ENCODE assay signal across 8 cellular contexts in genomic region chr16:67843343-67843765, GRCh38. TPM values are rescaled to one million over a fixed set of nuclear protein-coding genes. Genes with fewer than 3 reads are reported as not detected.
DNase-seq lines count a peak whose midpoint lies in the region; ATAC-seq and TF ChIP-seq lines count a peak whose summit lies in the region.

No MANE protein-coding gene starts in this region.

- peak overlapping the region; percentile 91 for H3K9ac ChIP-seq in fibroblast of lung (ENCODE audit: insufficient read depth, low read length)

- H3K27ac ChIP-seq in RWPE2 (ENCODE audit: poor library complexity, severe bottlenecking) (peak overlapping the region; percentile 74), fibroblast of lung (ENCODE audit: insufficient read depth, low read length) (peak overlapping the region; percentile 97), sigmoid colon (peak overlapping the region; percentile 96 to 99 (median 99))

- peak overlapping the region; percentile 74 for H3K4me3 ChIP-seq in GM08714 (ENCODE audit: low read length)
- peak overlapping the region; percentile 99 for H3K4me3 ChIP-seq in RWPE2 (ENCODE audit: severe bottlenecking)
- H3K4me3 ChIP-seq in fibroblast of lung (replicated peaks in 1 of 4; ENCODE audit: control extremely low read depth in 1 of 4, insufficient read depth in 1 of 4, low read depth in 3 of 4, low read length in 4 of 4): peak overlapping the region; percentile 65 to 94 (median 83)
- peak overlapping the region; percentile 61 to 94 (median 78) for H3K4me3 ChIP-seq in sigmoid colon

- DNase-seq in RWPE2 (ENCODE audit: low spot score): no peak
- DNase-seq in fibroblast of lung (ENCODE audit: low read depth in 2 of 2): peak in 1 of 2 donors; percentile 28
- DNase-seq in sigmoid colon: peak; percentile 73
- no peak for DNase-seq in SHP77 treated with DMSO at 0.1 percent for 48 hours (lab: John Stamatoyannopoulos, UW)
- DNase-seq in HuH-7 (ENCODE audit: low spot score): no peak

- peak overlapping the region; percentile 89 for H3K4me2 ChIP-seq in fibroblast of lung (ENCODE audit: extremely low read depth, insufficient read depth, low read length)

- H3K79me2 ChIP-seq in fibroblast of lung (ENCODE audit: control insufficient read depth, insufficient read depth, low read length): peaks cover 38% of the 10 kb centered on the region

- H4K20me1 ChIP-seq in fibroblast of lung (ENCODE audit: control insufficient read depth, extremely low read depth, insufficient read depth, low read length): no peaks in the 10 kb centered on the region

- H3K9me3 ChIP-seq in RWPE2 (ENCODE audit: severe bottlenecking) (no peaks in the 10 kb centered on the region), fibroblast of lung (ENCODE audit: control insufficient read depth, insufficient read depth, low read depth, low read length) (no peaks in the 10 kb centered on the region), sigmoid colon (no peaks in the 10 kb centered on the region)

- H3K36me3 ChIP-seq in RWPE2 (ENCODE audit: low read depth) (peaks cover 9% of the 10 kb centered on the region), fibroblast of lung (ENCODE audit: control insufficient read depth, insufficient read depth, low read length) (no peaks in the 10 kb centered on the region), sigmoid colon (no peaks in the 10 kb centered on the region)

- ATAC-seq in RWPE2 (ENCODE audit: low read depth) (no peak), GM21447 (IDR thresholded peaks at IDR 0.05; ENCODE audit: unreplicated experiment) (no peak), HG03469 (IDR thresholded peaks at IDR 0.05; ENCODE audit: unreplicated experiment) (no peak)

- TF ChIP-seq CTCF in RWPE2 (IDR thresholded peaks at IDR 0.05; ENCODE audit: poor library complexity, severe bottlenecking) (no peak), fibroblast of lung (conservative IDR thresholded peaks at IDR 0.05 in 1 of 2, IDR thresholded peaks at IDR 0.05 in 1 of 2; ENCODE audit: low read depth in 1 of 2, low read length in 2 of 2) (no peak), sigmoid colon (IDR thresholded peaks at IDR 0.05) (no peak)

- 11 to 16% methylated on average over 11 of the region's 11 CpGs for WGBS in sigmoid colon, 2 donors

- TF ChIP-seq EP300 in sigmoid colon (IDR thresholded peaks at IDR 0.05): no peak

- H3K27me3 ChIP-seq in RWPE2 (ENCODE audit: insufficient read depth, poor library complexity, severe bottlenecking): no peaks in the 10 kb centered on the region
- no peaks in the 10 kb centered on the region for H3K27me3 ChIP-seq in fibroblast of lung (ENCODE audit: control insufficient read depth, insufficient read depth, low read length)
- no peaks in the 10 kb centered on the region for H3K27me3 ChIP-seq in sigmoid colon

- no peak for TF ChIP-seq POLR2A in sigmoid colon (IDR thresholded peaks at IDR 0.05)

- intact Hi-C loops in sigmoid colon (cut with DNase I): loop anchor here (5.0 to 10.0 kb wide), 2 partner anchors 94 to 319 kb away; partner anchors contain the start of genes PSMB10 and RIPOR1

- H2AFZ ChIP-seq in fibroblast of lung (ENCODE audit: low read length): peak overlapping the region; percentile 32

- H3K4me1 ChIP-seq in RWPE2 (ENCODE audit: insufficient read depth, poor library complexity, severe bottlenecking): peaks cover 18% of the 10 kb centered on the region
- H3K4me1 ChIP-seq in fibroblast of lung (ENCODE audit: control insufficient read depth, extremely low read depth, insufficient read depth, low read length): peaks cover 19% of the 10 kb centered on the region
- H3K4me1 ChIP-seq in sigmoid colon: peaks cover 0 to 53% (median 50%) of the 10 kb centered on the region in 4 donors

RNA-seq across cellular contexts. Expression of gene THAP11, which starts 1.2 kb away (rescaled TPM):
- total RNA-seq in fibroblast of lung: 37.7 and 42.9 TPM in 2 replicates
- 15.8 and 16.0 TPM in 2 replicates for polyA plus RNA-seq in fibroblast of lung
- 15.4 and 18.2 TPM in 2 replicates for polyA plus RNA-seq in fibroblast of lung (2012)
- 21.1 and 30.4 TPM in 2 replicates for polyA minus RNA-seq in fibroblast of lung (ENCODE audit: low replicate concordance)
- 10 to 100 TPM; 63.9 to 85.6 (median 75.2) TPM for total RNA-seq in sigmoid colon
- polyA plus RNA-seq in sigmoid colon: 10 to 100 TPM; 16.2 to 23.4 (median 20.8) TPM

RNA-seq across cellular contexts. Expression of gene NUTF2, which starts 3.4 kb away (rescaled TPM):
- total RNA-seq in fibroblast of lung (127 TPM in 2 replicates), sigmoid colon (100 to 1,000 TPM in 1 of 4 donors, 10 to 100 TPM in 3; 50.8 to 106 (median 85.4) TPM)
- polyA plus RNA-seq in fibroblast of lung (310 and 410 TPM in 2 replicates), sigmoid colon (100 to 1,000 TPM in 1 of 3 donors, 10 to 100 TPM in 2; 93.8 to 115 (median 99.7) TPM)
- polyA plus RNA-seq in fibroblast of lung (2012): 184 and 218 TPM in 2 replicates
- polyA minus RNA-seq in fibroblast of lung (ENCODE audit: low replicate concordance): 327 and 435 TPM in 2 replicates

RNA-seq across cellular contexts. Expression of gene CENPT, which starts 4.1 kb away (rescaled TPM):
- 15.4 and 23.1 TPM in 2 replicates for total RNA-seq in fibroblast of lung
- 30.2 and 40.2 TPM in 2 replicates for polyA plus RNA-seq in fibroblast of lung
- 25.3 and 37.5 TPM in 2 replicates for polyA plus RNA-seq in fibroblast of lung (2012)
- 49.2 and 60.2 TPM in 2 replicates for polyA minus RNA-seq in fibroblast of lung (ENCODE audit: low replicate concordance)
- total RNA-seq in sigmoid colon: 10 to 100 TPM; 27.5 to 53.7 (median 41.8) TPM
- polyA plus RNA-seq in sigmoid colon: 10 to 100 TPM in 2 of 3 donors, 1 to 10 TPM in 1; 9.6 to 38.3 (median 19.0) TPM

RNA-seq across cellular contexts. Expression of gene EDC4, which starts 29.5 kb away (rescaled TPM):
- total RNA-seq in fibroblast of lung (38.0 and 49.4 TPM in 2 replicates), sigmoid colon (10 to 100 TPM; 24.5 to 42.4 (median 32.2) TPM)
- polyA plus RNA-seq in fibroblast of lung (27.4 and 35.0 TPM in 2 replicates), sigmoid colon (10 to 100 TPM; 28.8 to 48.9 (median 42.3) TPM)
- 25.6 and 41.0 TPM in 2 replicates for polyA plus RNA-seq in fibroblast of lung (2012)
- polyA minus RNA-seq in fibroblast of lung (ENCODE audit: low replicate concordance): 195 and 406 TPM in 2 replicates

RNA-seq across cellular contexts. Expression of gene TSNAXIP1, which starts 36.7 kb away (rescaled TPM):
- total RNA-seq in fibroblast of lung (1.2 and 1.5 TPM in 2 replicates), sigmoid colon (1 to 10 TPM; 1.1 to 2.9 (median 1.8) TPM)
- polyA plus RNA-seq in fibroblast of lung (0.30 and 0.45 TPM in 2 replicates), sigmoid colon (under 1 TPM in 2 of 3 donors, not detected in 1; 0.60 to 0.92 TPM)
- polyA plus RNA-seq in fibroblast of lung (2012): 0.27 and 0.43 TPM in 2 replicates
- 1.3 TPM in 1 of 2 replicates, not detected in the other for polyA minus RNA-seq in fibroblast of lung (ENCODE audit: low replicate concordance)
